8 cellular contexts compared by ENCODE assay signal in the genomic region with DNA sequence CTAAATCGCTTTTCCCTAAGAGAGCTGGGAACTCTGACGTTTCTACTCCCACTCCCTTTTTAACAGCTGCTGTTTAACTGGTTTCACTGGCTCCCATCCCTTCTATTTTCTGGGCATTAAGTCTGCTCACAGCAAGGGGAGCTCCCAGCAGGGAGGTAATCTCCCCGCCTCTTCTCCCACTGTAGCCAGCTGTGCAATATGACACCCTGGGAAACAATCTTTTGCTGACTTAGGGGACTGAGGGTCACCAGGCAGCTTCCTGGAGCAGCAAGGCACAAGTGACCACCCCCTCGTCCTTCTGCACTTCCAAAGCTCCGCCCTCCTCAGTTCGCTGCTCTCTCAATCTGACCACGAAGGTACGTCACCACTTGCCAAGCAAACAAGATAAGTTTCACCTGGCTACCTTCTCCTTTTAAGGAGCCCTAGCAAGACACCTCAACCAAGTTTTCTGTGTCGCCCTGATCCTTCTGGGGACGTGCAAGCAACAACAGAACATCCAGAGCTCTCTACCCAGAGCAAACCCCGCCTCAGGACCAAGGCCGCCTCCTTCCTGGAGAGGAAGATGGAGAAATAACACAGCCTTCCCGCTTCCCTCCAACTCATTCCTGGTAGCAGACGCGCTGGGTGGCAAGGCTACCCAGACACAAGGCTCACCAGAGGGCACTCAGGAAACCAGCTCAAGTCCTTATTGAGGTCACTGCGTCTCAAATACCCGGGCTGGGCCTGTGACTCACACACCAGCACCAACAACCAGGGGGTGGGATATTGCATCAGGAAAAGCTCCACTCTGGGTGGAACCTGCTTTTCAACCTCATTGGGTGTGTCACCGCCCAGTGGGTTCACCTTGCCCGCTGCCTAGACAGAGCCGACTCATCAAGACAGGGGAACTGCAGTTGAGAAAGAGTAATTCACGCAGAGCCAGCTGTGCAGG.
A peak's percentile ranks its signal among the peaks of the same experiment; 100 is the strongest.
DNase-seq lines count a peak whose midpoint lies in the region; ATAC-seq, FAIRE-seq and TF ChIP-seq lines count a peak whose summit lies in the region.

No MANE protein-coding gene starts in this region.

- peak; percentile 64 to 72 for ATAC-seq in CD4-positive, CD25-positive, alpha-beta regulatory T cell (ENCODE audit: low read depth in 2 of 2)
- no peak for ATAC-seq in HG03280 (IDR thresholded peaks at IDR 0.05; ENCODE audit: unreplicated experiment)

- no peaks in the 10 kb centered on the region for H3K27me3 Mint-ChIP-seq in CD4-positive, CD25-positive, alpha-beta regulatory T cell

- H4K8ac ChIP-seq in mesenchymal stem cell (ENCODE audit: low read length) = peak overlapping the region; percentile 66

- no peak overlapping the region for H2BK15ac ChIP-seq in mesenchymal stem cell (ENCODE audit: low read depth, poor library complexity, severe bottlenecking)

- no peak overlapping the region for H4K91ac ChIP-seq in mesenchymal stem cell (ENCODE audit: low read length)

- peaks cover 41 to 86% (median 60%) of the 10 kb centered on the region in 4 donors for H3K4me1 Mint-ChIP-seq in CD4-positive, CD25-positive, alpha-beta regulatory T cell

- H3K27ac Mint-ChIP-seq in CD4-positive, CD25-positive, alpha-beta regulatory T cell = peak overlapping the region; percentile 81 to 92 (median 90)

- H3K36me3 ChIP-seq in CD4-positive, CD25-positive, alpha-beta regulatory T cell (ENCODE audit: control insufficient read depth, insufficient read depth, low read length) = peaks cover 25% of the 10 kb centered on the region
- peaks cover 7% of the 10 kb centered on the region for H3K36me3 ChIP-seq in effector memory CD4-positive, alpha-beta T cell (ENCODE audit: control insufficient read depth, insufficient read depth, low read length)
- H3K36me3 ChIP-seq in mesenchymal stem cell (ENCODE audit: control insufficient read depth in 1 of 2, insufficient read depth in 2 of 2, low read depth in 1 of 2, low read length in 2 of 2) = peaks cover 11% of the 10 kb centered on the region in 2 experiments

- no peak overlapping the region for H3K14ac ChIP-seq in mesenchymal stem cell (ENCODE audit: low read length in 2 of 2)

- 11% methylated on average over 21 of the region's 21 CpGs for WGBS in mesenchymal stem cell

- peak; percentile 25; the same call in 1 of the 2 replicates for TF ChIP-seq POLR2A in H54 (IDR thresholded peaks at IDR 0.05; ENCODE audit: low read depth, low read length)

- peak; percentile 7 to 53 (median 42) for DNase-seq in CD4-positive, CD25-positive, alpha-beta regulatory T cell
- DNase-seq in H54 (ENCODE audit: insufficient read length, low spot score) (peak; percentile 99), NCI-H345 (lab: John Stamatoyannopoulos, UW) (peak; percentile 76), mesenchymal stem cell (peak; percentile 99)
- DNase-seq in activated CD4-positive, alpha-beta T cell treated with anti-CD3 and anti-CD28 coated beads, Interleukin-2, amount 50 U/mL, for 4 hours = peak; percentile 68 to 75
- DNase-seq in effector memory CD4-positive, alpha-beta T cell = peak; percentile 75 to 84 (median 82)
- peak; percentile 43 to 45 for DNase-seq in stimulated activated CD8-positive, alpha-beta memory T cell treated with anti-CD3 and anti-CD28 coated beads, Interleukin-15, amount 100 ng/mL, for 4 hours (ENCODE audit: low read depth in 2 of 2)

- peak overlapping the region; percentile 19 for H3K4me2 ChIP-seq in mesenchymal stem cell (ENCODE audit: low read length, poor library complexity, severe bottlenecking)

- H3K27ac ChIP-seq in CD4-positive, CD25-positive, alpha-beta regulatory T cell (ENCODE audit: insufficient read depth, low read length, poor library complexity, severe bottlenecking) = peak overlapping the region; percentile 57
- peak overlapping the region; percentile 75 for H3K27ac ChIP-seq in effector memory CD4-positive, alpha-beta T cell (ENCODE audit: insufficient read depth, low read length, poor library complexity, severe bottlenecking)
- peak overlapping the region; percentile 74 for H3K27ac ChIP-seq in mesenchymal stem cell (ENCODE audit: low read length, poor library complexity, severe bottlenecking)

- H3K9ac ChIP-seq in mesenchymal stem cell (ENCODE audit: low read length) = peak overlapping the region; percentile 62

- H3K4me1 ChIP-seq in CD4-positive, CD25-positive, alpha-beta regulatory T cell (ENCODE audit: control insufficient read depth, insufficient read depth, low read length, poor library complexity, severe bottlenecking) = peaks cover 76% of the 10 kb centered on the region
- peaks cover 53% of the 10 kb centered on the region for H3K4me1 ChIP-seq in effector memory CD4-positive, alpha-beta T cell (ENCODE audit: control insufficient read depth, insufficient read depth, low read length, poor library complexity, severe bottlenecking)
- peaks cover 37% of the 10 kb centered on the region for H3K4me1 ChIP-seq in mesenchymal stem cell (ENCODE audit: control insufficient read depth, insufficient read depth, low read depth, low read length)

- peak overlapping the region; percentile 44 to 71 (median 71) for H3K4me3 Mint-ChIP-seq in CD4-positive, CD25-positive, alpha-beta regulatory T cell

- H2AK5ac ChIP-seq in mesenchymal stem cell (ENCODE audit: low read length, severe bottlenecking) = no peak overlapping the region

- H3K27me3 ChIP-seq in CD4-positive, CD25-positive, alpha-beta regulatory T cell (ENCODE audit: control insufficient read depth, insufficient read depth, low read length) = no peaks in the 10 kb centered on the region
- no peaks in the 10 kb centered on the region for H3K27me3 ChIP-seq in effector memory CD4-positive, alpha-beta T cell (replicated peaks; ENCODE audit: control insufficient read depth, insufficient read depth, low read length, poor library complexity, severe bottlenecking)
- H3K27me3 ChIP-seq in mesenchymal stem cell (ENCODE audit: control insufficient read depth in 1 of 2, insufficient read depth in 1 of 2, low read length in 2 of 2) = no peaks in the 10 kb centered on the region

- peak overlapping the region in 1 of 2 experiments; percentile 13 for H2BK12ac ChIP-seq in mesenchymal stem cell (ENCODE audit: low read length in 2 of 2)

- H3K36me3 Mint-ChIP-seq in CD4-positive, CD25-positive, alpha-beta regulatory T cell = peaks cover 10% of the 10 kb centered on the region

- H3K4me3 ChIP-seq in CD4-positive, CD25-positive, alpha-beta regulatory T cell (ENCODE audit: low read depth, low read length) = peak overlapping the region; percentile 31
- H3K4me3 ChIP-seq in effector memory CD4-positive, alpha-beta T cell (ENCODE audit: insufficient read depth, low read depth, low read length, poor library complexity, severe bottlenecking) = no peak overlapping the region
- peak overlapping the region in 1 of 2 experiments; percentile 56 for H3K4me3 ChIP-seq in mesenchymal stem cell (ENCODE audit: insufficient read depth in 1 of 2, low read depth in 1 of 2, low read length in 2 of 2)

- no peak overlapping the region for H3K23ac ChIP-seq in mesenchymal stem cell (ENCODE audit: low read length in 2 of 2)

- peak overlapping the region; percentile 0 to 72 for H3K18ac ChIP-seq in mesenchymal stem cell (ENCODE audit: low read depth in 1 of 2, low read length in 2 of 2)

- peak overlapping the region in 1 of 2 experiments; percentile 29 for H3K4ac ChIP-seq in mesenchymal stem cell (ENCODE audit: low read depth in 1 of 2, low read length in 2 of 2)

- H2AFZ ChIP-seq in mesenchymal stem cell (ENCODE audit: low read depth, low read length) = no peak overlapping the region

- H3K79me1 ChIP-seq in mesenchymal stem cell (replicated peaks; ENCODE audit: low read length, poor library complexity, severe bottlenecking) = peaks cover 41% of the 10 kb centered on the region

- H3K9me3 Mint-ChIP-seq in CD4-positive, CD25-positive, alpha-beta regulatory T cell = no peaks in the 10 kb centered on the region

- no peak overlapping the region for H2BK5ac ChIP-seq in mesenchymal stem cell (ENCODE audit: low read depth, low read length, poor library complexity, severe bottlenecking)

- no peak overlapping the region for H2BK120ac ChIP-seq in mesenchymal stem cell (ENCODE audit: low read depth, low read length)

- FAIRE-seq in H54 (lab: Jason Lieb, UNC) = peak; percentile 98

- no peaks in the 10 kb centered on the region for H3K9me3 ChIP-seq in CD4-positive, CD25-positive, alpha-beta regulatory T cell (ENCODE audit: control insufficient read depth in 2 of 2, low read length in 2 of 2)
- no peaks in the 10 kb centered on the region for H3K9me3 ChIP-seq in effector memory CD4-positive, alpha-beta T cell (ENCODE audit: control insufficient read depth, low read length)
- no peaks in the 10 kb centered on the region for H3K9me3 ChIP-seq in mesenchymal stem cell (ENCODE audit: control insufficient read depth, low read length)

Comparison
In these comparisons a context has a peak if more than half of its experiments do, and no peak if none do; other contexts are left out.
1. DNase-seq: peak in every context shown above with its lines; median percentile 99 in H54; 99 in mesenchymal stem cell; 82 in effector memory CD4-positive, alpha-beta T cell; 76 in NCI-H345; 72 in activated CD4-positive, alpha-beta T cell treated with anti-CD3 and anti-CD28 coated beads, Interleukin-2, amount 50 U/mL, for 4 hours; 44 in stimulated activated CD8-positive, alpha-beta memory T cell treated with anti-CD3 and anti-CD28 coated beads, Interleukin-15, amount 100 ng/mL, for 4 hours; 42 in CD4-positive, CD25-positive, alpha-beta regulatory T cell.